ENCODE assay signal across 24 cellular contexts in genomic region chr11:95989216-95989615, GRCh38.
DNase-seq lines count a peak whose midpoint lies in the region; ATAC-seq and TF ChIP-seq lines count a peak whose summit lies in the region.
"Had no signal": no experiment of that assay in that cellular context is flagged by ENCODE, and none has a peak within 500 bp of the region (broad histone marks: within the 10 kb centered on the region; RNA-seq: fewer than 3 reads in every experiment).

No MANE protein-coding gene starts in this region.

- no peak for TF ChIP-seq CTCF in mesothelial cell of epicardium (IDR thresholded peaks at IDR 0.05; ENCODE audit: unreplicated experiment)

- no peak overlapping the region for H3K9ac ChIP-seq in subcutaneous abdominal adipose tissue (ENCODE audit: low read length in 5 of 5)

- no peak for ATAC-seq in HG03378 (IDR thresholded peaks at IDR 0.05; ENCODE audit: unreplicated experiment)

- peak overlapping the region; percentile 46 for H3K27ac Mint-ChIP-seq in activated T-cell treated with anti-CD3 and anti-CD28 coated beads, Interleukin-2, amount 50 U/mL, for 24 hours
- peak overlapping the region; percentile 6 for H3K27ac Mint-ChIP-seq in mesothelial cell of epicardium
- H3K27ac Mint-ChIP-seq: CD14-positive monocyte, HFFc6 had no signal

- H3K9me3 ChIP-seq in SJCRH30 (replicated peaks) (no peaks in the 10 kb centered on the region), subcutaneous abdominal adipose tissue (ENCODE audit: control insufficient read depth in 5 of 5, low read length in 5 of 5) (no peaks in the 10 kb centered on the region)
- H3K9me3 ChIP-seq: BE2C, HAP-1 had no signal

- H3K36me3 Mint-ChIP-seq in activated T-cell treated with anti-CD3 and anti-CD28 coated beads, Interleukin-2, amount 50 U/mL, for 24 hours (ENCODE audit: low read depth): peaks cover 74% of the 10 kb centered on the region
- peaks cover 21% of the 10 kb centered on the region for H3K36me3 Mint-ChIP-seq in mesothelial cell of epicardium

- H3K36me3 ChIP-seq in SJCRH30: no peaks in the 10 kb centered on the region
- H3K36me3 ChIP-seq in subcutaneous abdominal adipose tissue (ENCODE audit: control insufficient read depth in 5 of 5, insufficient read depth in 5 of 5, low read length in 5 of 5): peaks cover 2 to 22% (median 11%) of the 10 kb centered on the region in 5 donors
- H3K36me3 ChIP-seq: BE2C, HAP-1 had no signal

- H3K4me1 ChIP-seq in SJCRH30 (peaks cover 30% of the 10 kb centered on the region), subcutaneous abdominal adipose tissue (ENCODE audit: control insufficient read depth in 5 of 5, insufficient read depth in 5 of 5, low read length in 5 of 5) (peaks cover 0 to 46% (median 18%) of the 10 kb centered on the region in 5 donors)
- H3K4me1 ChIP-seq: BE2C had no signal

- no peak for DNase-seq in activated T-cell treated with anti-CD3 and anti-CD28 coated beads, Interleukin-2, amount 50 U/mL, for 24 hours
- DNase-seq in activated T-cell treated with anti-CD3 and anti-CD28 coated beads for 4 hours: no peak
- peak; percentile 46 to 53 for DNase-seq in SJCRH30
- no peak for DNase-seq in mesothelial cell of epicardium (ENCODE audit: low spot score in 2 of 2, unreplicated experiment in 2 of 2)
- no peak for DNase-seq in erythroblast (lab: John Stamatoyannopoulos, UW)
- DNase-seq in RKO (ENCODE audit: low spot score): no peak
- DNase-seq: BE2C, GOT3, HFFc6, KG1, MM.1S, NCI-H1417, NCI-H1694, NCI-H2029 treated with DMSO at 0.1 percent for 48 hours, NCI-H2227 treated with DMSO at 0.1 percent for 48 hours, NCI-H526 treated with DMSO at 0.1 percent for 48 hours, PC-9, Right ventricle myocardium superior, RPMI8226 had no signal

- H3K4me3 ChIP-seq in SJCRH30 (no peak overlapping the region), subcutaneous abdominal adipose tissue (ENCODE audit: low read depth in 1 of 5, low read length in 5 of 5) (no peak overlapping the region)
- H3K4me3 ChIP-seq: HAP-1, PC-9 had no signal

- H3K27ac ChIP-seq in SJCRH30 (peak overlapping the region; percentile 27; the same call in 1 of the 2 replicates), subcutaneous abdominal adipose tissue (ENCODE audit: low read depth, low read length) (peak overlapping the region; percentile 47)
- H3K27ac ChIP-seq: 22Rv1, PC-9 had no signal

- no peaks in the 10 kb centered on the region for H3K27me3 Mint-ChIP-seq in activated T-cell treated with anti-CD3 and anti-CD28 coated beads, Interleukin-2, amount 50 U/mL, for 24 hours
- no peaks in the 10 kb centered on the region for H3K27me3 Mint-ChIP-seq in mesothelial cell of epicardium (ENCODE audit: low read depth)

- no peaks in the 10 kb centered on the region for H3K27me3 ChIP-seq in SJCRH30
- H3K27me3 ChIP-seq in subcutaneous abdominal adipose tissue (ENCODE audit: control insufficient read depth in 5 of 5, insufficient read depth in 4 of 5, low read length in 5 of 5): no peaks in the 10 kb centered on the region
- H3K27me3 ChIP-seq: BE2C had no signal

- no peak for TF ChIP-seq POLR2A in erythroblast (IDR thresholded peaks at IDR 0.05; ENCODE audit: low read length)

- no peaks in the 10 kb centered on the region for H3K9me3 Mint-ChIP-seq in activated T-cell treated with anti-CD3 and anti-CD28 coated beads, Interleukin-2, amount 50 U/mL, for 24 hours
- no peaks in the 10 kb centered on the region for H3K9me3 Mint-ChIP-seq in mesothelial cell of epicardium
- H3K9me3 Mint-ChIP-seq: CD14-positive monocyte, HFFc6 had no signal

- peaks cover 18% of the 10 kb centered on the region for H3K4me1 Mint-ChIP-seq in activated T-cell treated with anti-CD3 and anti-CD28 coated beads, Interleukin-2, amount 50 U/mL, for 24 hours (ENCODE audit: low read depth)
- peaks cover 26% of the 10 kb centered on the region for H3K4me1 Mint-ChIP-seq in mesothelial cell of epicardium
- H3K4me1 Mint-ChIP-seq: CD14-positive monocyte had no signal

- H3K4me3 Mint-ChIP-seq in activated T-cell treated with anti-CD3 and anti-CD28 coated beads, Interleukin-2, amount 50 U/mL, for 24 hours: no peak overlapping the region
- H3K4me3 Mint-ChIP-seq in mesothelial cell of epicardium: no peak overlapping the region
- H3K4me3 Mint-ChIP-seq: HFFc6 had no signal

Comparison
In these comparisons a context has a peak if more than half of its experiments do, and no peak if none do; other contexts are left out.
1. DNase-seq: peak in SJCRH30 (2 of 2); none in activated T-cell treated with anti-CD3 and anti-CD28 coated beads, Interleukin-2, amount 50 U/mL, for 24 hours (single experiment), activated T-cell treated with anti-CD3 and anti-CD28 coated beads for 4 hours (single experiment), mesothelial cell of epicardium (0 of 2), erythroblast (0 of 2) and RKO (single experiment).